ENCODE assay signal across 8 cellular contexts in genomic region chr3:157201648-157202278, GRCh38. TPM values are rescaled to one million over a fixed set of nuclear protein-coding genes. Genes with fewer than 3 reads are reported as not detected.
DNase-seq lines count a peak whose midpoint lies in the region; ATAC-seq, FAIRE-seq and TF ChIP-seq lines count a peak whose summit lies in the region.

No MANE protein-coding gene starts in this region.

- H3K27ac Mint-ChIP-seq in activated T-cell treated with anti-CD3 and anti-CD28 coated beads, Interleukin-2, amount 50 U/mL, for 24 hours: no peak overlapping the region

- H3K4me3 ChIP-seq in A549: no peak overlapping the region
- H3K4me3 ChIP-seq in brain microvascular endothelial cell (ENCODE audit: low read depth, low read length): no peak overlapping the region
- no peak overlapping the region for H3K4me3 ChIP-seq in vagina

- H3K27me3 ChIP-seq in brain microvascular endothelial cell (replicated peaks) (no peaks in the 10 kb centered on the region), vagina (no peaks in the 10 kb centered on the region)

- H3K27me3 Mint-ChIP-seq in activated T-cell treated with anti-CD3 and anti-CD28 coated beads, Interleukin-2, amount 50 U/mL, for 24 hours: no peaks in the 10 kb centered on the region

- ATAC-seq in A549 (peak; percentile 66 to 80; a peak in 4 of 6 replicates), GM18499 (IDR thresholded peaks at IDR 0.05; ENCODE audit: insufficient read depth, unreplicated experiment) (peak; percentile 91), HG03064 (IDR thresholded peaks at IDR 0.05; ENCODE audit: low read depth, unreplicated experiment) (peak; percentile 80)

- peak; percentile 56 to 61 for TF ChIP-seq RAD21 in A549 (conservative IDR thresholded peaks at IDR 0.05 in 1 of 2, IDR thresholded peaks at IDR 0.05 in 1 of 2)

- no peaks in the 10 kb centered on the region for H3K9me3 ChIP-seq in A549
- no peaks in the 10 kb centered on the region for H3K9me3 ChIP-seq in vagina

- H3K4me3 Mint-ChIP-seq in activated T-cell treated with anti-CD3 and anti-CD28 coated beads, Interleukin-2, amount 50 U/mL, for 24 hours: no peak overlapping the region

- TF ChIP-seq POLR2A in A549 (IDR thresholded peaks at IDR 0.05; ENCODE audit: low read length): no peak
- no peak for TF ChIP-seq POLR2A in vagina (IDR thresholded peaks at IDR 0.05)

- WGBS in A549 (ENCODE audit: missing lambda C conversion rate): 18% methylated on average over 6 of the region's 6 CpGs

- H3K36me3 Mint-ChIP-seq in activated T-cell treated with anti-CD3 and anti-CD28 coated beads, Interleukin-2, amount 50 U/mL, for 24 hours (ENCODE audit: low read depth): no peaks in the 10 kb centered on the region

- H3K4me1 Mint-ChIP-seq in activated T-cell treated with anti-CD3 and anti-CD28 coated beads, Interleukin-2, amount 50 U/mL, for 24 hours (ENCODE audit: low read depth): no peaks in the 10 kb centered on the region

- TF ChIP-seq CTCF in A549 (IDR thresholded peaks at IDR 0.05) (peak; percentile 62), brain microvascular endothelial cell (IDR thresholded peaks at IDR 0.05; ENCODE audit: low read depth, low read length, missing control alignments) (peak; percentile 44), vagina (IDR thresholded peaks at IDR 0.05) (peak in 2 of 3 experiments; percentile 1 to 37)

- DNase-seq in A549 (ENCODE audit: low read depth in 1 of 2, low spot score in 1 of 2) (peak; percentile 33 to 57), NCI-H446 (lab: John Stamatoyannopoulos, UW) (peak; percentile 11 to 74), brain microvascular endothelial cell (no peak), kidney glomerular epithelial cell (lab: John Stamatoyannopoulos, UW) (peak; percentile 15), vagina (ENCODE audit: extremely low spot score in 2 of 2) (no peak)
- no peak for DNase-seq in activated T-cell treated with anti-CD3 and anti-CD28 coated beads, Interleukin-2, amount 50 U/mL, for 24 hours

- H3K27ac ChIP-seq in A549: no peak overlapping the region
- H3K27ac ChIP-seq in brain microvascular endothelial cell: no peak overlapping the region
- no peak overlapping the region for H3K27ac ChIP-seq in vagina

- H3K4me1 ChIP-seq in A549: no peaks in the 10 kb centered on the region
- no peaks in the 10 kb centered on the region for H3K4me1 ChIP-seq in vagina

- H3K36me3 ChIP-seq in brain microvascular endothelial cell (replicated peaks) (no peaks in the 10 kb centered on the region), vagina (no peaks in the 10 kb centered on the region)

- no peak overlapping the region for H3K4me2 ChIP-seq in A549

- in situ Hi-C loops in brain microvascular endothelial cell (cut with HindIII; ENCODE audit: low pct_ligation_motif_present, low sequenced_read_pairs): no loop called here

- H3K9me3 Mint-ChIP-seq in activated T-cell treated with anti-CD3 and anti-CD28 coated beads, Interleukin-2, amount 50 U/mL, for 24 hours: peaks cover 6% of the 10 kb centered on the region

- POLR2A ChIA-PET in A549 (lab: Yijun Ruan, JAX): interaction anchor here (1.1 to 1.3 kb wide), 2 partner anchors 28 to 41 kb away, joined by 3 to 10 read pairs; partner anchors contain the start of gene CCNL1

- no peak for TF ChIP-seq EP300 in A549 (IDR thresholded peaks at IDR 0.05)

- FAIRE-seq in A549 (lab: Jason Lieb, UNC): no peak

- intact Hi-C loops in vagina (cut with DNase I): no loop called here

- CTCF ChIA-PET in A549 (lab: Yijun Ruan, JAX): interaction anchor here (0.7 to 13.4 kb wide), 28 partner anchors 9 to 1270 kb away, joined by 3 to 188 read pairs (median 4); partner anchors contain the start of gene VEPH1

TF ChIP-seq in A549, 52 proteins besides CTCF, POLR2A, EP300 and RAD21:
- no peak for TF ChIP-seq MAX (IDR thresholded peaks at IDR 0.05)
- peak; percentile 64 for TF ChIP-seq SMC3 (IDR thresholded peaks at IDR 0.05)
TF ChIP-seq in A549: peak in this region for 1.

RNA-seq across cellular contexts. Expression of gene CCNL1, which starts 41.8 kb away (rescaled TPM):
- polyA plus RNA-seq in A549 (2011; rRNA removed): 130 and 170 TPM in 2 replicates
- 39.2 and 43.3 TPM in 2 replicates for polyA plus RNA-seq in A549 (2012; cell fraction: cytosol; rRNA removed)
- 258 and 267 TPM in 2 replicates for polyA plus RNA-seq in A549 (2012; cell fraction: nucleus; rRNA removed)
- 39.7 to 51.3 TPM (median 45.1 TPM) in 3 replicates for polyA plus RNA-seq in A549 (2017; fragmentation: RNase III; extraction: RNeasy Plus Mini Kit Qiagen cat#74134 plus additional on column Dnase treatment)
- 111 and 159 TPM in 2 replicates for polyA minus RNA-seq in A549 (2011; rRNA and poly(A)+ RNA removed)
- total RNA-seq in vagina: 269 TPM

Comparison
In these comparisons a context has a peak if more than half of its experiments do, and no peak if none do; other contexts are left out.
1. DNase-seq: peak in A549 (2 of 2), NCI-H446 (2 of 2) and kidney glomerular epithelial cell (single experiment); none in brain microvascular endothelial cell (single experiment), vagina (0 of 2) and activated T-cell treated with anti-CD3 and anti-CD28 coated beads, Interleukin-2, amount 50 U/mL, for 24 hours (single experiment).
2. Peak in every context shown above with its lines, with median percentiles within 50 percentile points of each other: ATAC-seq and CTCF ChIP-seq.